In the genomic region with DNA sequence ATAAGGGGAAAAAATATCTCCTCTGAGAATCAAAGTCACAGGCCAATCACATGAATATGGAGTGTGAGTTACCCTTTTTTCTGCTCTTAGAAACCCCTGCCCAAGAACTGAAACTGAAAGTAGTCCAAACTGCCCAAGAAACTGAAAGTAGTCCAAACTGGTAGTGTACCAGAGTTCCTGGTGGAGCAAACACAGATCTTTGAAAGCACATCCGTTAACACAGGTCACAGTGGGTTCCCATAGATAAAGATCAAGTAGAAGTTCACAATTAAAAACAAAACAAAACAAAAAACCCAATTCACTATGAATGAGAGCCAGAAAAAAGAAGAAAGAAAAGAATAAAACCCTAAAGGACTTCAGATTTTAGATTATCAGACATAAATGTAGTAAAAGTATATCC, we compare ENCODE assay signal across 8 cellular contexts.
DNase-seq lines count a peak whose midpoint lies in the region; ATAC-seq, FAIRE-seq and TF ChIP-seq lines count a peak whose summit lies in the region.

No MANE protein-coding gene starts in this region.

- no peaks in the 10 kb centered on the region for H3K27me3 ChIP-seq in adipocyte (replicated peaks; ENCODE audit: control insufficient read depth, insufficient read depth, low read length)
- no peaks in the 10 kb centered on the region for H3K27me3 ChIP-seq in lower lobe of right lung (ENCODE audit: low read depth)
- no peaks in the 10 kb centered on the region for H3K27me3 ChIP-seq in colonic mucosa

- H3K27ac ChIP-seq in lower lobe of right lung: no peak overlapping the region
- no peak overlapping the region for H3K27ac ChIP-seq in colonic mucosa

- FAIRE-seq in G401.6 (lab: Jason Lieb, UNC): peak; percentile 6

- H3K9me3 ChIP-seq in adipocyte (ENCODE audit: control insufficient read depth, low read length): no peaks in the 10 kb centered on the region
- no peaks in the 10 kb centered on the region for H3K9me3 ChIP-seq in lower lobe of right lung
- no peaks in the 10 kb centered on the region for H3K9me3 ChIP-seq in colonic mucosa

- TF ChIP-seq CTCF in lower lobe of right lung (IDR thresholded peaks at IDR 0.05) (no peak), colonic mucosa (IDR thresholded peaks at IDR 0.05) (no peak)

- H3K4me1 ChIP-seq in adipocyte (ENCODE audit: control insufficient read depth, insufficient read depth, low read length) (peaks cover 5% of the 10 kb centered on the region), lower lobe of right lung (peaks cover 5% of the 10 kb centered on the region), colonic mucosa (no peaks in the 10 kb centered on the region)

- H3K36me3 ChIP-seq in adipocyte (ENCODE audit: control insufficient read depth, insufficient read depth, low read length, severe bottlenecking): no peaks in the 10 kb centered on the region
- no peaks in the 10 kb centered on the region for H3K36me3 ChIP-seq in lower lobe of right lung
- no peaks in the 10 kb centered on the region for H3K36me3 ChIP-seq in colonic mucosa

- peak overlapping the region; percentile 69 for H3K9ac ChIP-seq in adipocyte (ENCODE audit: low read length)
- H3K9ac ChIP-seq in colonic mucosa (ENCODE audit: low read depth in 2 of 2, low read length in 2 of 2): no peak overlapping the region

- peak; percentile 94 for ATAC-seq in GM19467 (IDR thresholded peaks at IDR 0.05; ENCODE audit: unreplicated experiment)
- ATAC-seq in HG03571 (IDR thresholded peaks at IDR 0.05; ENCODE audit: unreplicated experiment): peak; percentile 94
- ATAC-seq in lower lobe of right lung: peak; percentile 64 to 78

- DNase-seq in adipocyte (ENCODE audit: low read depth) (peak; percentile 79), lower lobe of right lung (no peak), NCI-H748 treated with DMSO at 0.1 percent for 48 hours (lab: John Stamatoyannopoulos, UW) (no peak), colonic mucosa (no peak), posterior cingulate gyrus (no peak)

- peak overlapping the region; percentile 72 for H3K4me3 ChIP-seq in adipocyte (ENCODE audit: low read length)
- peak overlapping the region; percentile 31 for H3K4me3 ChIP-seq in lower lobe of right lung
- H3K4me3 ChIP-seq in colonic mucosa: no peak overlapping the region

- intact Hi-C loops in lower lobe of right lung (cut with DNase I): no loop called here
- intact Hi-C loops in colonic mucosa (cut with DNase I): no loop called here
- intact Hi-C loops in posterior cingulate gyrus (cut with DNase I): no loop called here
